Comparison of ENCODE assay signal across 1 cellular context in genomic region chr18:49755489-49755888, GRCh38.
TF ChIP-seq lines count a peak whose summit lies in the region.

No MANE protein-coding gene starts in this region.

TF ChIP-seq in H1, 55 proteins besides CTCF, POLR2A, EP300 and RAD21:
- TF ChIP-seq SIRT6 (IDR thresholded peaks at IDR 0.05; ENCODE audit: low read length) (no peak), CHD2 (IDR thresholded peaks at IDR 0.05; ENCODE audit: low read length) (no peak), TCF12 (IDR thresholded peaks at IDR 0.05; ENCODE audit: low read depth, low read length) (no peak), NANOG (IDR thresholded peaks at IDR 0.05; ENCODE audit: insufficient read depth, low read depth, low read length, poor library complexity, severe bottlenecking) (no peak), SAP30 (IDR thresholded peaks at IDR 0.05; ENCODE audit: insufficient read depth, insufficient replicate concordance, low read length) (no peak), GABPA (IDR thresholded peaks at IDR 0.05; ENCODE audit: borderline replicate concordance, insufficient read depth, low read length) (no peak), ATF3 (IDR thresholded peaks at IDR 0.05; ENCODE audit: insufficient read depth, low read depth, low read length) (no peak), E2F6 (IDR thresholded peaks at IDR 0.05) (no peak), GTF2F1 (IDR thresholded peaks at IDR 0.05; ENCODE audit: borderline replicate concordance, low read depth, low read length) (no peak)
